Comparison of ENCODE assay signal across 21 cellular contexts in genomic region chr1:241630476-241630875, GRCh38. TPM values are rescaled to one million over a fixed set of nuclear protein-coding genes. Genes with fewer than 3 reads are reported as not detected.
DNase-seq lines count a peak whose midpoint lies in the region; ATAC-seq and TF ChIP-seq lines count a peak whose summit lies in the region.
"Had no signal": no experiment of that assay in that cellular context is flagged by ENCODE, and none has a peak within 500 bp of the region (broad histone marks: within the 10 kb centered on the region; RNA-seq: fewer than 3 reads in every experiment).

No MANE protein-coding gene starts in this region.

- POLR2A ChIA-PET in MCF 10A (lab: Yijun Ruan, JAX): interaction anchor here (1.5 to 2.1 kb wide), 5 partner anchors 8 to 212 kb away, joined by 3 to 19 read pairs (median 12); partner anchors contain the start of genes CHML, FH and OPN3
- POLR2A ChIA-PET in HEK293T (lab: Yijun Ruan, JAX): interaction anchor here (0.8 to 1.5 kb wide), 2 partner anchors 10 to 218 kb away, joined by 3 to 6 read pairs; partner anchors contain the start of genes CHML, EXO1 and OPN3

- H3K4me2 ChIP-seq in BLaER1: peak overlapping the region; percentile 58

- peaks cover 92% of the 10 kb centered on the region for H3K36me3 Mint-ChIP-seq in MCF 10A (ENCODE audit: insufficient read depth, unreplicated experiment)
- peaks cover 31 to 35% of the 10 kb centered on the region in 2 donors for H3K36me3 Mint-ChIP-seq in stimulated activated naive B cell treated with anti-CD40 and anti-IgM and Interleukin-4, amounts not matched to agents 10 μg/mL and 1 μg/mL and 100 μg/mL, for 72 hours

- TF ChIP-seq POLR2A in breast epithelium (IDR thresholded peaks at IDR 0.05): no peak

- no peaks in the 10 kb centered on the region for H3K36me3 ChIP-seq in breast epithelium
- H3K36me3 ChIP-seq in BLaER1: peaks cover 34% of the 10 kb centered on the region

- H3K9me3 ChIP-seq in breast epithelium (no peaks in the 10 kb centered on the region), BLaER1 (no peaks in the 10 kb centered on the region; the same call in 1 of the 2 replicates)
- H3K9me3 ChIP-seq: BE2C had no signal

- TF ChIP-seq CTCF in MCF 10A (IDR thresholded peaks at IDR 0.05; ENCODE audit: unreplicated experiment) (no peak), breast epithelium (IDR thresholded peaks at IDR 0.05) (no peak)

- H3K27ac Mint-ChIP-seq in MCF 10A (ENCODE audit: low read depth, unreplicated experiment): peak overlapping the region; percentile 52
- no peak overlapping the region for H3K27ac Mint-ChIP-seq in stimulated activated naive B cell treated with anti-CD40 and anti-IgM and Interleukin-4, amounts not matched to agents 10 μg/mL and 1 μg/mL and 100 μg/mL, for 72 hours
- H3K27ac Mint-ChIP-seq: CD4-positive, CD25-positive, alpha-beta regulatory T cell; CD8-positive, alpha-beta memory T cell; HFFc6 had no signal

- ATAC-seq in stimulated activated naive B cell treated with anti-CD40 and anti-IgM and Interleukin-4, amounts not matched to agents 10 μg/mL and 1 μg/mL and 100 μg/mL, for 72 hours (replicated peaks): no peak
- ATAC-seq in GM18909 (IDR thresholded peaks at IDR 0.05; ENCODE audit: poor library complexity, unreplicated experiment): no peak

- H3K4me3 Mint-ChIP-seq in MCF 10A (ENCODE audit: unreplicated experiment): no peak overlapping the region
- peak overlapping the region; percentile 17 to 22 for H3K4me3 Mint-ChIP-seq in stimulated activated naive B cell treated with anti-CD40 and anti-IgM and Interleukin-4, amounts not matched to agents 10 μg/mL and 1 μg/mL and 100 μg/mL, for 72 hours
- H3K4me3 Mint-ChIP-seq: CD4-positive, CD25-positive, alpha-beta regulatory T cell; CD8-positive, alpha-beta memory T cell; HFFc6 had no signal

- intact Hi-C loops in MCF 10A (cut with micrococcal nuclease): no loop called here
- intact Hi-C loops in breast epithelium (cut with DNase I; ENCODE audit: low total_unique reads): no loop called here

- H3K9me3 Mint-ChIP-seq in MCF 10A (ENCODE audit: unreplicated experiment): no peaks in the 10 kb centered on the region
- H3K9me3 Mint-ChIP-seq in stimulated activated naive B cell treated with anti-CD40 and anti-IgM and Interleukin-4, amounts not matched to agents 10 μg/mL and 1 μg/mL and 100 μg/mL, for 72 hours: peaks cover 2 to 4% of the 10 kb centered on the region in 2 donors
- H3K9me3 Mint-ChIP-seq: CD4-positive, CD25-positive, alpha-beta regulatory T cell; CD8-positive, alpha-beta memory T cell; HFFc6 had no signal

- H4K20me1 ChIP-seq in BLaER1: 0 out of 2 replicates have a peak, but pooled peaks cover 5% of the 10 kb centered on the region

- DNase-seq in MCF 10A (ENCODE audit: unreplicated experiment) (no peak), breast epithelium (ENCODE audit: low spot score in 2 of 2) (no peak), HEK293T (ENCODE audit: extremely low spot score) (no peak), NCI-H526 treated with DMSO at 0.1 percent for 48 hours (lab: John Stamatoyannopoulos, UW) (no peak), T-helper 2 cell (no peak)
- no peak for DNase-seq in stimulated activated naive B cell treated with anti-CD40 and anti-IgM and Interleukin-4, amounts not matched to agents 10 μg/mL and 1 μg/mL and 100 μg/mL, for 72 hours
- DNase-seq: BE2C; CD4-positive, CD25-positive, alpha-beta regulatory T cell; CD8-positive, alpha-beta memory T cell; DMS53; DMS79 treated with DMSO at 0.1 percent for 48 hours; GF-D8; GOT3; HCEC 1CT; HFFc6 had no signal

- no peak overlapping the region for H3K9ac ChIP-seq in BLaER1

- H3K4me1 Mint-ChIP-seq in MCF 10A (ENCODE audit: insufficient read depth, unreplicated experiment): peaks cover 57% of the 10 kb centered on the region
- peaks cover 23 to 45% of the 10 kb centered on the region in 2 donors for H3K4me1 Mint-ChIP-seq in stimulated activated naive B cell treated with anti-CD40 and anti-IgM and Interleukin-4, amounts not matched to agents 10 μg/mL and 1 μg/mL and 100 μg/mL, for 72 hours

- no peaks in the 10 kb centered on the region for H3K27me3 ChIP-seq in breast epithelium
- H3K27me3 ChIP-seq in BLaER1: no peaks in the 10 kb centered on the region
- H3K27me3 ChIP-seq: BE2C had no signal

- no peak overlapping the region for H3K4me3 ChIP-seq in breast epithelium
- H3K4me3 ChIP-seq in BLaER1: no peak overlapping the region

- H3K4me1 ChIP-seq in breast epithelium: no peaks in the 10 kb centered on the region
- peaks cover 74% of the 10 kb centered on the region for H3K4me1 ChIP-seq in BLaER1
- H3K4me1 ChIP-seq: BE2C had no signal

- no peak overlapping the region for H3K27ac ChIP-seq in breast epithelium
- H3K27ac ChIP-seq in BLaER1: no peak overlapping the region
- H3K27ac ChIP-seq: C4-2B had no signal

- no peaks in the 10 kb centered on the region for H3K27me3 Mint-ChIP-seq in MCF 10A (ENCODE audit: insufficient read depth, unreplicated experiment)
- H3K27me3 Mint-ChIP-seq in stimulated activated naive B cell treated with anti-CD40 and anti-IgM and Interleukin-4, amounts not matched to agents 10 μg/mL and 1 μg/mL and 100 μg/mL, for 72 hours: no peaks in the 10 kb centered on the region
- H3K27me3 Mint-ChIP-seq: CD4-positive, CD25-positive, alpha-beta regulatory T cell; CD8-positive, alpha-beta memory T cell had no signal

- CTCF ChIA-PET in MCF 10A (lab: Yijun Ruan, JAX) (interaction anchor here (0.7 to 2.1 kb wide), 6 partner anchors 19 to 664 kb away, joined by 3 to 14 read pairs (median 6); partner anchors contain the start of gene KMO), HEK293T (lab: Yijun Ruan, JAX) (interaction anchor here (0.6 kb wide), 1 partner anchor 99 kb away, joined by 3 read pairs; no protein-coding TSS in a partner anchor)

- BruUV-seq in MCF 10A (replicated peaks; lab: Mats Ljungman, UMichigan): no TSS peak

TF ChIP-seq in HEK293T, 16 proteins besides CTCF, POLR2A, EP300 and RAD21:
- TF ChIP-seq HDGF (IDR thresholded peaks at IDR 0.05; ENCODE audit: borderline replicate concordance) (no peak), CTBP1 (IDR thresholded peaks at IDR 0.05; ENCODE audit: borderline replicate concordance) (peak; percentile 40; the same call in 1 of the 2 replicates), ZNF384 (IDR thresholded peaks at IDR 0.05) (no peak), FOXA1 (IDR thresholded peaks at IDR 0.05) (peak; percentile 81), TARDBP (IDR thresholded peaks at IDR 0.05) (no peak), PKNOX1 (IDR thresholded peaks at IDR 0.05) (peak; percentile 84)

RNA-seq across cellular contexts. Expression of gene CHML, which starts 9.7 kb away (rescaled TPM):
- total RNA-seq in MCF 10A (2022) (33.7 and 33.8 TPM in 2 replicates), breast epithelium (1 to 10 TPM; 6.4 to 7.5 (median 7.2) TPM)

RNA-seq across cellular contexts. Expression of gene OPN3, which starts 9.7 kb away (rescaled TPM):
- 45.6 and 56.1 TPM in 2 replicates for total RNA-seq in MCF 10A (2022)
- total RNA-seq in breast epithelium: 10 to 100 TPM; 12.0 to 22.4 (median 16.1) TPM

RNA-seq across cellular contexts. Expression of gene WDR64, which starts 21.6 kb away (rescaled TPM):
- total RNA-seq in MCF 10A (2022): not detected in 2 replicates
- not detected for total RNA-seq in breast epithelium
- total RNA-seq: A172; CD4-positive, CD25-positive, alpha-beta regulatory T cell; CD8-positive, alpha-beta memory T cell; Daoy; G401; HFFc6 had no signal
